ENCODE assay signal across 8 cellular contexts in genomic region chr19:18279516-18280246, GRCh38. TPM values are rescaled to one million over a fixed set of nuclear protein-coding genes. Genes with fewer than 3 reads are reported as not detected.
DNase-seq lines count a peak whose midpoint lies in the region; ATAC-seq and TF ChIP-seq lines count a peak whose summit lies in the region.

No MANE protein-coding gene starts in this region.

- intact Hi-C loops in mammary epithelial cell (cut with micrococcal nuclease) = loop anchor here (1.0 to 2.0 kb wide), 4 partner anchors 21 to 131 kb away; partner anchors contain the start of gene LSM4

- dilution Hi-C loops in mammary epithelial cell (cut with HindIII; ENCODE audit: low sequenced_read_pairs) = no loop called here

- H2AFZ ChIP-seq in mammary epithelial cell (ENCODE audit: low read depth, low read length) = no peak overlapping the region

- DNase-seq in DMS114 treated with DMSO at 0.1 percent for 48 hours (lab: John Stamatoyannopoulos, UW; ENCODE audit: unreplicated experiment) (peak; percentile 89), NCI-H2196 treated with DMSO at 0.1 percent for 48 hours (lab: John Stamatoyannopoulos, UW; ENCODE audit: unreplicated experiment) (peak; percentile 86), WERI-Rb-1 (peak; percentile 92), mammary epithelial cell (peak; percentile 91), iPS-NIHi7 (ENCODE audit: extremely low spot score) (peak; percentile 91)

- in situ Hi-C loops in mammary epithelial cell (cut with MboI; ENCODE audit: low sequenced_read_pairs in 2 of 2) = loop anchor here (5.0 to 10.0 kb wide), 3 partner anchors 43 to 135 kb away; partner anchors contain the start of genes LSM4 (in 2 of the 2) and SSBP4 (in 1 of the 2)

- CTCF ChIA-PET in mammary epithelial cell (lab: Charles Lee; ENCODE audit: low non-redundant PET) = interaction anchor here (0.5 to 1.4 kb wide), 8 partner anchors 43 to 172 kb away, joined by 3 to 28 read pairs (median 4); partner anchors contain the start of genes LSM4 and RAB3A

- H3K4me3 ChIP-seq in WERI-Rb-1 (ENCODE audit: low read depth, low read length) (peak overlapping the region; percentile 95), mammary epithelial cell (replicated peaks in 1 of 3; ENCODE audit: insufficient read depth in 1 of 3, low read depth in 2 of 3, low read length in 3 of 3) (peak overlapping the region; percentile 92 to 99 (median 96)), skin epidermis (peak overlapping the region; percentile 73 to 96 (median 92))

- H3K9me3 ChIP-seq in WERI-Rb-1 (ENCODE audit: severe bottlenecking) (no peaks in the 10 kb centered on the region), mammary epithelial cell (replicated peaks; ENCODE audit: insufficient read depth, low read length) (no peaks in the 10 kb centered on the region)

- H3K27me3 ChIP-seq in WERI-Rb-1 (ENCODE audit: insufficient read depth, low read depth, severe bottlenecking) = no peaks in the 10 kb centered on the region
- no peaks in the 10 kb centered on the region for H3K27me3 ChIP-seq in mammary epithelial cell (ENCODE audit: insufficient read depth, low read length)

- H3K4me2 ChIP-seq in mammary epithelial cell (ENCODE audit: insufficient read depth, low read depth, low read length) = peak overlapping the region; percentile 71

- H3K79me2 ChIP-seq in mammary epithelial cell (ENCODE audit: insufficient read depth, low read length) = peaks cover 33% of the 10 kb centered on the region

- H3K36me3 ChIP-seq in WERI-Rb-1 (peaks cover 56% of the 10 kb centered on the region), mammary epithelial cell (ENCODE audit: insufficient read depth, low read length) (no peaks in the 10 kb centered on the region)

- TSS peak; percentile 37 for BruUV-seq in mammary epithelial cell (replicated peaks; lab: Mats Ljungman, UMichigan)

- H3K27ac ChIP-seq in WERI-Rb-1 (peak overlapping the region; percentile 98), mammary epithelial cell (ENCODE audit: insufficient read depth, low read depth, low read length) (peak overlapping the region; percentile 92), skin epidermis (peak overlapping the region; percentile 94 to 100 (median 98))

- H3K4me1 ChIP-seq in mammary epithelial cell (ENCODE audit: insufficient read depth, low read length) = peaks cover 36% of the 10 kb centered on the region

- ATAC-seq in HG02759 (IDR thresholded peaks at IDR 0.05; ENCODE audit: unreplicated experiment) (peak; percentile 19), GM21367 (IDR thresholded peaks at IDR 0.05; ENCODE audit: unreplicated experiment) (no peak)

- H3K9ac ChIP-seq in mammary epithelial cell (ENCODE audit: insufficient read depth, low read length) = peak overlapping the region; percentile 98

- no peaks in the 10 kb centered on the region for H4K20me1 ChIP-seq in mammary epithelial cell (ENCODE audit: insufficient read depth, low read length)

- TF ChIP-seq CTCF in WERI-Rb-1 (IDR thresholded peaks at IDR 0.05; ENCODE audit: low read depth, low read length) (peak; percentile 94), mammary epithelial cell (conservative IDR thresholded peaks at IDR 0.05 in 1 of 2, IDR thresholded peaks at IDR 0.05 in 1 of 2; ENCODE audit: extremely low read depth in 1 of 2, insufficient read depth in 1 of 2, low read depth in 1 of 2, low read length in 2 of 2) (peak; percentile 60 to 93)

- WGBS in mammary epithelial cell (ENCODE audit: low coverage, missing lambda C conversion rate) = 8% methylated on average over 10 of the region's 55 CpGs

RNA-seq across cellular contexts. Expression of gene JUND, which starts 1.7 kb away (rescaled TPM):
- total RNA-seq in mammary epithelial cell = 10 to 100 TPM; 59.6 to 74.0 TPM
- 30.0 TPM for polyA plus RNA-seq in mammary epithelial cell
- polyA minus RNA-seq in mammary epithelial cell = 4.4 TPM

RNA-seq across cellular contexts. Expression of gene IQCN, which starts 5.4 kb away (rescaled TPM):
- under 1 TPM; 0.19 to 0.50 TPM for total RNA-seq in mammary epithelial cell
- 0.03 TPM for polyA plus RNA-seq in mammary epithelial cell
- polyA minus RNA-seq in mammary epithelial cell = not detected

RNA-seq across cellular contexts. Expression of gene LSM4, which starts 43.2 kb away (rescaled TPM):
- total RNA-seq in mammary epithelial cell = 100 to 1,000 TPM; 127 to 182 TPM
- polyA plus RNA-seq in mammary epithelial cell = 215 TPM
- polyA minus RNA-seq in mammary epithelial cell = 63.3 TPM

RNA-seq across cellular contexts. Expression of gene PDE4C, which starts 53.4 kb away (rescaled TPM):
- not detected for total RNA-seq in mammary epithelial cell
- polyA plus RNA-seq in mammary epithelial cell = not detected
- polyA minus RNA-seq in mammary epithelial cell = not detected
